17 cellular contexts compared by ENCODE assay signal in genomic region chr1:39847940-39848339, GRCh38. TPM values are rescaled to one million over a fixed set of nuclear protein-coding genes. Genes with fewer than 3 reads are reported as not detected.
DNase-seq lines count a peak whose midpoint lies in the region; ATAC-seq and TF ChIP-seq lines count a peak whose summit lies in the region.
"Had no signal": no experiment of that assay in that cellular context is flagged by ENCODE, and none has a peak within 500 bp of the region (broad histone marks: within the 10 kb centered on the region; RNA-seq: fewer than 3 reads in every experiment).

No MANE protein-coding gene starts in this region.

- H3K4me3 ChIP-seq in MM.1S (ENCODE audit: low read length) (no peak overlapping the region), mesendoderm (ENCODE audit: low read length) (no peak overlapping the region), SK-N-SH (ENCODE audit: low read depth in 2 of 2, low read length in 1 of 2) (no peak overlapping the region)
- H3K4me3 ChIP-seq: GM23338 had no signal

- no peak overlapping the region for H2BK15ac ChIP-seq in mesendoderm (replicated peaks; ENCODE audit: low read depth)

- H3K18ac ChIP-seq in mesendoderm (ENCODE audit: low read length) = no peak overlapping the region

- H3K9me3 ChIP-seq in MM.1S (replicated peaks; ENCODE audit: insufficient read depth, low read length) (no peaks in the 10 kb centered on the region), SK-N-SH (no peaks in the 10 kb centered on the region)

- TF ChIP-seq EP300 in SK-N-SH (IDR thresholded peaks at IDR 0.05; ENCODE audit: borderline replicate concordance in 1 of 2, low read depth in 1 of 2, low read length in 1 of 2) = no peak

- H3K27ac Mint-ChIP-seq in activated naive CD4-positive, alpha-beta T cell treated with anti-CD3 and anti-CD28 coated beads, Interleukin-2, amount 50 U/mL, for 72 hours = peak overlapping the region; percentile 30 to 61
- H3K27ac Mint-ChIP-seq: GM23338 had no signal

- no peak for ATAC-seq in activated naive CD4-positive, alpha-beta T cell treated with anti-CD3 and anti-CD28 coated beads, Interleukin-2, amount 50 U/mL, for 72 hours
- ATAC-seq in HG03196 (IDR thresholded peaks at IDR 0.05; ENCODE audit: unreplicated experiment) = no peak
- ATAC-seq: GM23338 had no signal

- H3K79me2 ChIP-seq in MM.1S (ENCODE audit: low read length) (peaks cover 17% of the 10 kb centered on the region; the same call in 1 of the 2 replicates), mesendoderm (ENCODE audit: control insufficient read depth, insufficient read depth, low read length) (no peaks in the 10 kb centered on the region), SK-N-SH (ENCODE audit: insufficient read depth) (no peaks in the 10 kb centered on the region; the same call in 1 of the 2 replicates)

- no peaks in the 10 kb centered on the region for H3K9me2 ChIP-seq in MM.1S (replicated peaks; ENCODE audit: insufficient read depth, low read length)
- no peaks in the 10 kb centered on the region for H3K9me2 ChIP-seq in SK-N-SH

- H3K23ac ChIP-seq in mesendoderm (ENCODE audit: low read length) = no peak overlapping the region

- TF ChIP-seq RAD21 in SK-N-SH (IDR thresholded peaks at IDR 0.05; ENCODE audit: low read length) = no peak

- peaks cover 5% of the 10 kb centered on the region for H3K79me1 ChIP-seq in mesendoderm (ENCODE audit: low read length)

- POLR2A ChIA-PET in SK-N-SH (lab: Yijun Ruan, JAX) = no interaction called here

- no peak for DNase-seq in activated naive CD4-positive, alpha-beta T cell treated with anti-CD3 and anti-CD28 coated beads, Interleukin-2, amount 50 U/mL, for 72 hours (ENCODE audit: low spot score in 2 of 2)
- DNase-seq in activated naive CD4-positive, alpha-beta T cell treated with Interleukin-2 at 50 U/mL for 16 hours = no peak
- no peak for DNase-seq in MM.1S
- DNase-seq in mesendoderm = no peak
- no peak for DNase-seq in SK-N-SH
- DNase-seq in cerebellar nuclear complex (lab: John Stamatoyannopoulos, UW) = no peak
- DNase-seq: ACHN; C1 segment of cervical spinal cord; CD4-positive, alpha-beta T cell; COR-L47; DMS153; DND-41; GDM1; H7 had no signal

- CTCF ChIA-PET in SK-N-SH (lab: Yijun Ruan, JAX) = no interaction called here

- no peak overlapping the region for H3K4ac ChIP-seq in mesendoderm (ENCODE audit: low read depth, low read length)

- H2BK120ac ChIP-seq in mesendoderm (ENCODE audit: low read depth, low read length) = no peak overlapping the region

- no peak overlapping the region for H2BK5ac ChIP-seq in mesendoderm (ENCODE audit: low read length)

- WGBS in mesendoderm (ENCODE audit: extremely low coverage, insufficient coverage, low lambda C conversion rate) = no CpG with 5 or more reads among the region's 6 CpGs
- WGBS in SK-N-SH (ENCODE audit: low lambda C conversion rate) = 96% methylated on average over 6 of the region's 6 CpGs

- TF ChIP-seq CTCF in MM.1S (IDR thresholded peaks at IDR 0.05; ENCODE audit: low read length) (no peak), SK-N-SH (IDR thresholded peaks at IDR 0.05) (no peak)

- no peak overlapping the region for H3K9ac ChIP-seq in MM.1S (ENCODE audit: low read length)
- no peak overlapping the region for H3K9ac ChIP-seq in mesendoderm (ENCODE audit: low read length)
- H3K9ac ChIP-seq in SK-N-SH = no peak overlapping the region

- H3F3A ChIP-seq in MM.1S (ENCODE audit: insufficient read depth, low read length) = peaks cover 45% of the 10 kb centered on the region
- peaks cover 13% of the 10 kb centered on the region for H3F3A ChIP-seq in SK-N-SH (replicated peaks; ENCODE audit: insufficient read depth)

- no peaks in the 10 kb centered on the region for H3K9me3 Mint-ChIP-seq in activated naive CD4-positive, alpha-beta T cell treated with anti-CD3 and anti-CD28 coated beads, Interleukin-2, amount 50 U/mL, for 72 hours
- H3K9me3 Mint-ChIP-seq: CD4-positive, alpha-beta T cell; GM23338 had no signal

- no peak overlapping the region for H4K8ac ChIP-seq in mesendoderm (ENCODE audit: low read depth, low read length)

- H4K20me1 ChIP-seq in MM.1S (ENCODE audit: insufficient read depth, low read length) = no peaks in the 10 kb centered on the region
- peaks cover 14% of the 10 kb centered on the region for H4K20me1 ChIP-seq in SK-N-SH (ENCODE audit: insufficient read depth)

- H3K4me2 ChIP-seq in MM.1S (ENCODE audit: low read depth, low read length) (peak overlapping the region; percentile 52; the same call in 1 of the 2 replicates), mesendoderm (ENCODE audit: low read length) (no peak overlapping the region), SK-N-SH (no peak overlapping the region)
- H3K4me2 ChIP-seq: GM23338 had no signal

- H3K27ac ChIP-seq in MM.1S (ENCODE audit: low read length) (peak overlapping the region; percentile 91; the same call in 1 of the 2 replicates), mesendoderm (ENCODE audit: low read depth, low read length) (peak overlapping the region; percentile 30), SK-N-SH (ENCODE audit: low read depth in 2 of 2, low read length in 1 of 2) (no peak overlapping the region)
- H3K27ac ChIP-seq: HL-60 had no signal

- H3K36me3 Mint-ChIP-seq in activated naive CD4-positive, alpha-beta T cell treated with anti-CD3 and anti-CD28 coated beads, Interleukin-2, amount 50 U/mL, for 72 hours = peaks cover 10 to 38% of the 10 kb centered on the region in 2 donors

- H3K27me3 ChIP-seq in MM.1S (replicated peaks; ENCODE audit: insufficient read depth, low read length) (no peaks in the 10 kb centered on the region), mesendoderm (ENCODE audit: insufficient read depth, low read length, poor library complexity) (no peaks in the 10 kb centered on the region), SK-N-SH (ENCODE audit: insufficient read depth) (no peaks in the 10 kb centered on the region)

- H4K5ac ChIP-seq in mesendoderm (ENCODE audit: low read length) = no peak overlapping the region

- no peak overlapping the region for H3K56ac ChIP-seq in mesendoderm (ENCODE audit: low read length)

- H2AFZ ChIP-seq in MM.1S (ENCODE audit: low read length) (no peak overlapping the region), SK-N-SH (ENCODE audit: low read depth) (no peak overlapping the region)
- H2AFZ ChIP-seq: GM23338 had no signal

- H2AK5ac ChIP-seq in mesendoderm (ENCODE audit: low read length) = no peak overlapping the region

- H3K4me1 ChIP-seq in MM.1S (ENCODE audit: low read length) (peaks cover 59% of the 10 kb centered on the region), mesendoderm (ENCODE audit: control insufficient read depth, low read depth, low read length) (no peaks in the 10 kb centered on the region), SK-N-SH (ENCODE audit: control insufficient read depth in 1 of 2, insufficient read depth in 2 of 2, low read depth in 1 of 2, low read length in 1 of 2) (peaks cover 13 to 18% of the 10 kb centered on the region in 2 experiments)

- H3K36me3 ChIP-seq in MM.1S (replicated peaks; ENCODE audit: insufficient read depth, low read length) (no peaks in the 10 kb centered on the region), mesendoderm (ENCODE audit: control insufficient read depth, insufficient read depth, low read length) (peaks cover 2% of the 10 kb centered on the region), SK-N-SH (replicated peaks in 1 of 2; ENCODE audit: control insufficient read depth in 1 of 2, insufficient read depth in 2 of 2, low read length in 1 of 2) (peaks cover 48 to 69% of the 10 kb centered on the region in 2 experiments)

TF ChIP-seq in SK-N-SH, 30 proteins besides CTCF, POLR2A, EP300 and RAD21 (continues in another document):
- TF ChIP-seq TCF12 (IDR thresholded peaks at IDR 0.05) (no peak), TEAD4 (IDR thresholded peaks at IDR 0.05; ENCODE audit: borderline replicate concordance, insufficient read depth) (no peak), NFIC (IDR thresholded peaks at IDR 0.05; ENCODE audit: borderline replicate concordance) (no peak), POLR2AphosphoS5 (IDR thresholded peaks at IDR 0.05; ENCODE audit: low read depth, low read length) (no peak), RFX5 (IDR thresholded peaks at IDR 0.05; ENCODE audit: low read length) (no peak), FOSL2 (IDR thresholded peaks at IDR 0.05; ENCODE audit: borderline replicate concordance, low read depth) (no peak), USF1 (IDR thresholded peaks at IDR 0.05; ENCODE audit: borderline replicate concordance, low read depth) (no peak), RXRA (IDR thresholded peaks at IDR 0.05; ENCODE audit: borderline replicate concordance, low read depth) (no peak), FOXJ3 (CRISPR knock-in tag; IDR thresholded peaks at IDR 0.05) (no peak)

RNA-seq across cellular contexts. Expression of gene TRIT1, which starts 35.4 kb away (rescaled TPM):
- 10 to 100 TPM; 14.5 to 45.1 TPM for total RNA-seq in activated naive CD4-positive, alpha-beta T cell treated with anti-CD3 and anti-CD28 coated beads, Interleukin-2, amount 50 U/mL, for 72 hours
- polyA plus RNA-seq in mesendoderm (2013, experiment 1 of 2) = 27.2 TPM
- polyA plus RNA-seq in mesendoderm (2013, experiment 2 of 2) = 29.5 TPM
- 11.8 and 15.4 TPM in 2 replicates for polyA plus RNA-seq in SK-N-SH (2012; rRNA removed)
- polyA plus RNA-seq in SK-N-SH (2012; cell fraction: cytosol; rRNA removed) = 12.7 and 14.1 TPM in 2 replicates
- 18.8 and 33.5 TPM in 2 replicates for polyA plus RNA-seq in SK-N-SH (2012; cell fraction: nucleus; rRNA removed)

RNA-seq across cellular contexts. Expression of gene MYCL, which starts 53.8 kb away (rescaled TPM):
- under 1 TPM; 0.14 to 0.72 TPM for total RNA-seq in activated naive CD4-positive, alpha-beta T cell treated with anti-CD3 and anti-CD28 coated beads, Interleukin-2, amount 50 U/mL, for 72 hours
- polyA plus RNA-seq in mesendoderm (2013, experiment 1 of 2) = 15.3 TPM
- polyA plus RNA-seq in mesendoderm (2013, experiment 2 of 2) = 15.0 TPM
- 0.48 and 0.57 TPM in 2 replicates for polyA plus RNA-seq in SK-N-SH (2012; rRNA removed)
- polyA plus RNA-seq in SK-N-SH (2012; cell fraction: cytosol; rRNA removed) = 0.42 and 0.46 TPM in 2 replicates
- 0.45 and 0.67 TPM in 2 replicates for polyA plus RNA-seq in SK-N-SH (2012; cell fraction: nucleus; rRNA removed)

RNA-seq across cellular contexts. Expression of gene BMP8B, which starts 59.3 kb away (rescaled TPM):
- total RNA-seq in activated naive CD4-positive, alpha-beta T cell treated with anti-CD3 and anti-CD28 coated beads, Interleukin-2, amount 50 U/mL, for 72 hours = under 1 TPM; 0.11 to 0.84 TPM
- polyA plus RNA-seq in mesendoderm (2013, experiment 1 of 2) = 0.06 TPM
- polyA plus RNA-seq in mesendoderm (2013, experiment 2 of 2) = 0.07 TPM
- 0.07 and 0.16 TPM in 2 replicates for polyA plus RNA-seq in SK-N-SH (2012; rRNA removed)
- 0.10 and 0.24 TPM in 2 replicates for polyA plus RNA-seq in SK-N-SH (2012; cell fraction: cytosol; rRNA removed)
- polyA plus RNA-seq in SK-N-SH (2012; cell fraction: nucleus; rRNA removed) = 0.04 and 0.05 TPM in 2 replicates

Comparison
In these comparisons a context has a peak if more than half of its experiments do, and no peak if none do; other contexts are left out.
1. H3K27ac ChIP-seq: peak in MM.1S (single experiment) and mesendoderm (single experiment); none in SK-N-SH (0 of 2).